Comparison of ENCODE assay signal across 8 cellular contexts in the genomic region with DNA sequence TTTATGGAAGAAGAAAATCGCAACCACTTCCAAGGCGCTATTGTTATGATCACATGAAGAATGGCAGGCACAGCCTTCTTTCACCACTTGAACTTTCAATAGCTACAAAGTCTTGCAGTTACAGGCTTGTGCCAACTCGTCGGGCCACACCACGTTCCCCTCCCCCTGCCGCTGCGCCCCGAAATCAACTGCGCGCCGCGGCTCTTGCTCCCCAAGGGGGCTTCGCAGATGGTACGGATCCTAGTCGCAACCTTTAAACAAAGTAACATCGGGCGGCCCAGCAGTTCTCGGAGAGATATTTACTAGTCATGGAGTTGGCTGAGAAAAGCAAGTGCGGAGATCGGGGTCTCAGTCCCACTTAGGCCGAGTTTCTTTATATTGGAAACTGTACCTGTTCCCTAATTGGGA. TPM values are rescaled to one million over a fixed set of nuclear protein-coding genes. Genes with fewer than 3 reads are reported as not detected.
DNase-seq lines count a peak whose midpoint lies in the region; ATAC-seq and TF ChIP-seq lines count a peak whose summit lies in the region.

No MANE protein-coding gene starts in this region.

- H3K4me1 Mint-ChIP-seq in progenitor cell of endocrine pancreas (ENCODE audit: low read depth): peaks cover 17% of the 10 kb centered on the region

- DNase-seq in SK-MEL-5 (ENCODE audit: low read depth, low spot score): peak; percentile 49
- DNase-seq in fibroblast of mammary gland (ENCODE audit: low read depth): no peak
- peak; percentile 17 for DNase-seq in progenitor cell of endocrine pancreas (ENCODE audit: low spot score, unreplicated experiment)
- DNase-seq in activated CD4-positive, CD25-positive, alpha-beta regulatory T cell treated with anti-CD3 and anti-CD28 coated beads, Interleukin-2, amount 50 U/mL, for 72 hours: no peak
- no peak for DNase-seq in NCI-H1105 treated with DMSO at 0.1 percent for 48 hours (lab: John Stamatoyannopoulos, UW)

- peak overlapping the region; percentile 99 for H3K4me3 Mint-ChIP-seq in progenitor cell of endocrine pancreas (ENCODE audit: low read depth)

- peak overlapping the region; percentile 57 for H3K4me3 ChIP-seq in fibroblast of mammary gland (ENCODE audit: control insufficient read depth, low read depth, low read length)

- peaks cover 18% of the 10 kb centered on the region for H3K27me3 Mint-ChIP-seq in progenitor cell of endocrine pancreas

- no peaks in the 10 kb centered on the region for H3K9me3 Mint-ChIP-seq in progenitor cell of endocrine pancreas (ENCODE audit: low read depth)

- peak; percentile 2 for ATAC-seq in GM18870 (IDR thresholded peaks at IDR 0.05; ENCODE audit: unreplicated experiment)
- no peak for ATAC-seq in HG03432 (IDR thresholded peaks at IDR 0.05; ENCODE audit: unreplicated experiment)
- no peak for ATAC-seq in HG02885 (IDR thresholded peaks at IDR 0.05; ENCODE audit: poor library complexity, unreplicated experiment)

- peak overlapping the region; percentile 98 for H3K27ac Mint-ChIP-seq in progenitor cell of endocrine pancreas

- no peaks in the 10 kb centered on the region for H3K36me3 Mint-ChIP-seq in progenitor cell of endocrine pancreas (ENCODE audit: insufficient read depth)

- in situ Hi-C loops in SK-MEL-5 (cut with HindIII; ENCODE audit: low pct_unique_long_range_greater_than_20kb, low sequenced_read_pairs): no loop called here

- no peak for TF ChIP-seq CTCF in fibroblast of mammary gland (conservative IDR thresholded peaks at IDR 0.05; ENCODE audit: control insufficient read depth, insufficient read depth, low read depth, low read length)
- TF ChIP-seq CTCF in progenitor cell of endocrine pancreas (IDR thresholded peaks at IDR 0.05; ENCODE audit: unreplicated experiment): no peak

RNA-seq across cellular contexts. Expression of a gene that starts 1.0 kb away (rescaled TPM):
- 37.6 and 39.0 TPM in 2 replicates for total RNA-seq in SK-MEL-5 (2014; rRNA removed; shearing (Covaris generic))
- polyA plus RNA-seq in SK-MEL-5 (2015; cell fraction: cytosol; rRNA removed): 46.6 and 52.1 TPM in 2 replicates
- 134 and 177 TPM in 2 replicates for polyA plus RNA-seq in SK-MEL-5 (2015; cell fraction: nucleus; rRNA removed)
- total RNA-seq in progenitor cell of endocrine pancreas: 89.9 and 105 TPM in 2 replicates

Comparison
In these comparisons a context has a peak if more than half of its experiments do, and no peak if none do; other contexts are left out.
1. DNase-seq: peak in SK-MEL-5 (single experiment) and progenitor cell of endocrine pancreas (single experiment); none in fibroblast of mammary gland (single experiment), activated CD4-positive, CD25-positive, alpha-beta regulatory T cell treated with anti-CD3 and anti-CD28 coated beads, Interleukin-2, amount 50 U/mL, for 72 hours (single experiment) and NCI-H1105 treated with DMSO at 0.1 percent for 48 hours (single experiment).